Comparison of ENCODE assay signal across 8 cellular contexts in genomic region chr15:90901799-90902655, GRCh38. TPM values are rescaled to one million over a fixed set of nuclear protein-coding genes. Genes with fewer than 3 reads are reported as not detected.
DNase-seq lines count a peak whose midpoint lies in the region; TF ChIP-seq lines count a peak whose summit lies in the region.

No MANE protein-coding gene starts in this region.

- no peaks in the 10 kb centered on the region for H3K9me3 Mint-ChIP-seq in type B pancreatic cell

- peak overlapping the region; percentile 92 for H3K27ac Mint-ChIP-seq in type B pancreatic cell

- H3K9me3 ChIP-seq in HAP-1 = no peaks in the 10 kb centered on the region; the same call in 1 of the 2 replicates
- no peaks in the 10 kb centered on the region for H3K9me3 ChIP-seq in cardiac muscle cell (ENCODE audit: low read depth)

- DNase-seq in HAP-1 (ENCODE audit: low spot score in 2 of 2) = peak; percentile 67 to 72
- DNase-seq in M059J (ENCODE audit: low read depth) = peak; percentile 75
- peak; percentile 65 for DNase-seq in SKM-1 (lab: John Stamatoyannopoulos, UW; ENCODE audit: unreplicated experiment)
- peak; percentile 30 for DNase-seq in activated naive CD8-positive, alpha-beta T cell treated with anti-CD3 and anti-CD28 coated beads, Interleukin-2, amount 50 U/mL, for 16 hours (ENCODE audit: low read depth, low spot score)
- DNase-seq in cardiac muscle cell (ENCODE audit: low read depth in 1 of 2, low spot score in 1 of 2) = peak; percentile 87 to 89
- DNase-seq in posterior cingulate gyrus = peak; percentile 58 to 95 (median 76)
- peak; percentile 83 for DNase-seq in type B pancreatic cell (ENCODE audit: extremely low spot score, unreplicated experiment)

- peaks cover 9% of the 10 kb centered on the region for H3K4me1 Mint-ChIP-seq in type B pancreatic cell (ENCODE audit: unreplicated experiment)

- peaks cover 10% of the 10 kb centered on the region for H3K36me3 Mint-ChIP-seq in type B pancreatic cell

- no peaks in the 10 kb centered on the region for H3K27me3 Mint-ChIP-seq in type B pancreatic cell

- in situ Hi-C loops in HAP-1 (cut with MboI; ENCODE audit: low sequenced_read_pairs) = no loop called here

- H3K36me3 ChIP-seq in HAP-1 (replicated peaks) (peaks cover 24% of the 10 kb centered on the region), cardiac muscle cell (peaks cover 11% of the 10 kb centered on the region)

- TF ChIP-seq CTCF in cardiac muscle cell (IDR thresholded peaks at IDR 0.05; ENCODE audit: low read depth, low read length) (peak; percentile 79), type B pancreatic cell (conservative IDR thresholded peaks at IDR 0.05) (peak; percentile 72)

- peak; percentile 31 for TF ChIP-seq POLR2A in GM10847 (IDR thresholded peaks at IDR 0.05; ENCODE audit: extremely low read depth, insufficient read length)

- H3K4me3 Mint-ChIP-seq in type B pancreatic cell = peak overlapping the region; percentile 94

- intact Hi-C loops in posterior cingulate gyrus (cut with DNase I) = loop anchor here (1.0 to 2.0 kb wide), 2 partner anchors 29 to 33 kb away; partner anchors contain the start of gene UNC45A

- H3K27ac ChIP-seq in cardiac muscle cell = peak overlapping the region; percentile 93

- H3K27me3 ChIP-seq in HAP-1 (ENCODE audit: low read depth) = no peaks in the 10 kb centered on the region
- H3K27me3 ChIP-seq in cardiac muscle cell = no peaks in the 10 kb centered on the region

- H3K4me3 ChIP-seq in HAP-1 (peak overlapping the region; percentile 49), cardiac muscle cell (peak overlapping the region; percentile 37)

- H3K4me1 ChIP-seq in HAP-1 = peaks cover 16% of the 10 kb centered on the region
- H3K4me1 ChIP-seq in cardiac muscle cell (ENCODE audit: low read depth) = peaks cover 13% of the 10 kb centered on the region

RNA-seq across cellular contexts. Expression of gene MAN2A2, which starts 1.1 kb away (rescaled TPM):
- 4.2 and 9.6 TPM in 2 replicates for total RNA-seq in M059J (2014; rRNA removed; shearing (Covaris generic))
- total RNA-seq in cardiac muscle cell (31.9 and 53.0 TPM in 2 replicates), type B pancreatic cell (ENCODE audit: low replicate concordance) (43.0 and 60.2 TPM in 2 replicates)
- polyA plus RNA-seq in cardiac muscle cell = 54.3 and 66.3 TPM in 2 replicates

RNA-seq across cellular contexts. Expression of gene FES, which starts 17.7 kb away (rescaled TPM):
- not detected in 2 replicates for total RNA-seq in M059J (2014; rRNA removed; shearing (Covaris generic))
- total RNA-seq in cardiac muscle cell = 13.3 and 19.8 TPM in 2 replicates
- 5.4 and 12.7 TPM in 2 replicates for polyA plus RNA-seq in cardiac muscle cell
- 3.1 TPM in 2 replicates for total RNA-seq in type B pancreatic cell (ENCODE audit: low replicate concordance)

RNA-seq across cellular contexts. Expression of gene HDDC3, which starts 30.3 kb away (rescaled TPM):
- total RNA-seq in M059J (2014; rRNA removed; shearing (Covaris generic)) = 9.9 and 12.4 TPM in 2 replicates
- total RNA-seq in cardiac muscle cell = 31.2 and 32.5 TPM in 2 replicates
- polyA plus RNA-seq in cardiac muscle cell = 22.5 and 24.9 TPM in 2 replicates
- total RNA-seq in type B pancreatic cell (ENCODE audit: low replicate concordance) = 16.8 and 18.9 TPM in 2 replicates

RNA-seq across cellular contexts. Expression of gene UNC45A, which starts 33.1 kb away (rescaled TPM):
- total RNA-seq in M059J (2014; rRNA removed; shearing (Covaris generic)) = 34.0 and 54.9 TPM in 2 replicates
- 61.8 and 68.2 TPM in 2 replicates for total RNA-seq in cardiac muscle cell
- 52.5 and 61.1 TPM in 2 replicates for polyA plus RNA-seq in cardiac muscle cell
- total RNA-seq in type B pancreatic cell (ENCODE audit: low replicate concordance) = 78.9 and 80.2 TPM in 2 replicates

RNA-seq across cellular contexts. Expression of gene FURIN, which starts 33.6 kb away (rescaled TPM):
- total RNA-seq in M059J (2014; rRNA removed; shearing (Covaris generic)) = 16.5 and 33.6 TPM in 2 replicates
- total RNA-seq in cardiac muscle cell (66.3 and 79.6 TPM in 2 replicates), type B pancreatic cell (ENCODE audit: low replicate concordance) (37.7 and 62.1 TPM in 2 replicates)
- 57.7 and 69.3 TPM in 2 replicates for polyA plus RNA-seq in cardiac muscle cell

Comparison
In these comparisons a context has a peak if more than half of its experiments do, and no peak if none do; other contexts are left out.
1. Peak in every context shown above with its lines: DNase-seq, H3K4me3 ChIP-seq and H3K27ac ChIP-seq.
2. DNase-seq: peak in every context shown above with its lines; median percentile 88 in cardiac muscle cell; 83 in type B pancreatic cell; 76 in posterior cingulate gyrus; 75 in M059J; 70 in HAP-1; 65 in SKM-1; 30 in activated naive CD8-positive, alpha-beta T cell treated with anti-CD3 and anti-CD28 coated beads, Interleukin-2, amount 50 U/mL, for 16 hours.